Comparison of ENCODE assay signal across 9 cellular contexts in genomic region chr18:2164644-2165287, GRCh38.
"Had no signal": no experiment of that assay in that cellular context is flagged by ENCODE, and none has a peak within 500 bp of the region (broad histone marks: within the 10 kb centered on the region; RNA-seq: fewer than 3 reads in every experiment).

No MANE protein-coding gene starts in this region.

- H3K36me3 ChIP-seq: HAP-1 had no signal

- H3K27ac ChIP-seq: HL-60 had no signal

- H3K9me3 ChIP-seq: HAP-1 had no signal

- ATAC-seq: HCT116, HepG2 had no signal

- H3K4me1 ChIP-seq: HAP-1 had no signal

- FAIRE-seq: HepG2 had no signal

- H3K9me3 Mint-ChIP-seq: IgD-negative memory B cell had no signal

- H3K4me3 ChIP-seq: HAP-1 had no signal

- DNase-seq: GOT3, H7, HFFc6, KG1 had no signal

- H3K27ac Mint-ChIP-seq: HFFc6, IgD-negative memory B cell had no signal

- H3K4me3 Mint-ChIP-seq: HFFc6, IgD-negative memory B cell had no signal

- H3K36me3 Mint-ChIP-seq: IgD-negative memory B cell had no signal

- H3K4me1 Mint-ChIP-seq: IgD-negative memory B cell had no signal

- H3K27me3 Mint-ChIP-seq: IgD-negative memory B cell had no signal
